11 cellular contexts compared by ENCODE assay signal in genomic region chr4:76703123-76703490, GRCh38.
DNase-seq lines count a peak whose midpoint lies in the region; ATAC-seq and TF ChIP-seq lines count a peak whose summit lies in the region.
"Had no signal": no experiment of that assay in that cellular context is flagged by ENCODE, and none has a peak within 500 bp of the region (broad histone marks: within the 10 kb centered on the region; RNA-seq: fewer than 3 reads in every experiment).

No MANE protein-coding gene starts in this region.

- no peak overlapping the region for H3K27ac ChIP-seq in RWPE1
- peak overlapping the region; percentile 39 to 65 (median 59) for H3K27ac ChIP-seq in esophagus muscularis mucosa (replicated peaks in 1 of 4)
- H3K27ac ChIP-seq in parathyroid adenoma: peak overlapping the region; percentile 7
- H3K27ac ChIP-seq: ovary had no signal

- no peaks in the 10 kb centered on the region for H3K9me3 ChIP-seq in esophagus muscularis mucosa
- no peaks in the 10 kb centered on the region for H3K9me3 ChIP-seq in parathyroid adenoma (ENCODE audit: control insufficient read depth, low read length)
- H3K9me3 ChIP-seq: ovary had no signal

- ATAC-seq in GM19452 (IDR thresholded peaks at IDR 0.05; ENCODE audit: unreplicated experiment) (peak; percentile 21), HG03108 (IDR thresholded peaks at IDR 0.05; ENCODE audit: unreplicated experiment) (no peak), GM21825 (IDR thresholded peaks at IDR 0.05; ENCODE audit: unreplicated experiment) (no peak)
- ATAC-seq: T-cell had no signal

- no peak for TF ChIP-seq EP300 in esophagus muscularis mucosa (IDR thresholded peaks at IDR 0.05)

- intact Hi-C loops in esophagus muscularis mucosa (cut with DNase I): no loop called here

- WGBS in esophagus muscularis mucosa: 86% methylated on average over 1 of the region's 1 CpG

- H3K27me3 ChIP-seq in esophagus muscularis mucosa (no peaks in the 10 kb centered on the region), parathyroid adenoma (ENCODE audit: control insufficient read depth, insufficient read depth, low read length) (no peaks in the 10 kb centered on the region)
- H3K27me3 ChIP-seq: ovary had no signal

- H3K4me3 ChIP-seq in esophagus muscularis mucosa (no peak overlapping the region), parathyroid adenoma (ENCODE audit: low read depth, low read length) (no peak overlapping the region)
- H3K4me3 ChIP-seq: ovary had no signal

- peaks cover 8% of the 10 kb centered on the region for H3K79me2 ChIP-seq in parathyroid adenoma

- H3K4me1 ChIP-seq in esophagus muscularis mucosa (peaks cover 16 to 71% (median 60%) of the 10 kb centered on the region in 4 donors), parathyroid adenoma (peaks cover 7% of the 10 kb centered on the region)

- DNase-seq in RWPE1 (ENCODE audit: low spot score): peak; percentile 71
- no peak for DNase-seq in esophagus muscularis mucosa (ENCODE audit: extremely low spot score)
- DNase-seq in ecto neural progenitor cell (ENCODE audit: low spot score): no peak
- no peak for DNase-seq in hippocampal formation (lab: John Stamatoyannopoulos, UW)
- DNase-seq: H7, ovary, T-cell had no signal

- TF ChIP-seq CTCF in RWPE1 (conservative IDR thresholded peaks at IDR 0.05; ENCODE audit: low read depth) (no peak), esophagus muscularis mucosa (IDR thresholded peaks at IDR 0.05) (no peak), parathyroid adenoma (IDR thresholded peaks at IDR 0.05) (no peak)

- TF ChIP-seq POLR2A in esophagus muscularis mucosa (IDR thresholded peaks at IDR 0.05; ENCODE audit: low read depth): no peak

- H3K4me2 ChIP-seq in parathyroid adenoma (ENCODE audit: low read length): peak overlapping the region; percentile 16

- CTCF ChIA-PET in RWPE1 (lab: Yijun Ruan, JAX): no interaction called here

- no peaks in the 10 kb centered on the region for H3K36me3 ChIP-seq in esophagus muscularis mucosa
- no peaks in the 10 kb centered on the region for H3K36me3 ChIP-seq in parathyroid adenoma (ENCODE audit: control insufficient read depth, insufficient read depth, low read length)
- H3K36me3 ChIP-seq: ovary had no signal

- H3K9ac ChIP-seq in parathyroid adenoma: no peak overlapping the region

- POLR2A ChIA-PET in RWPE1 (lab: Yijun Ruan, JAX; ENCODE audit: low non-redundant PET): no interaction called here

- H2AFZ ChIP-seq in parathyroid adenoma: no peak overlapping the region
